9 cellular contexts compared by ENCODE assay signal in the genomic region with DNA sequence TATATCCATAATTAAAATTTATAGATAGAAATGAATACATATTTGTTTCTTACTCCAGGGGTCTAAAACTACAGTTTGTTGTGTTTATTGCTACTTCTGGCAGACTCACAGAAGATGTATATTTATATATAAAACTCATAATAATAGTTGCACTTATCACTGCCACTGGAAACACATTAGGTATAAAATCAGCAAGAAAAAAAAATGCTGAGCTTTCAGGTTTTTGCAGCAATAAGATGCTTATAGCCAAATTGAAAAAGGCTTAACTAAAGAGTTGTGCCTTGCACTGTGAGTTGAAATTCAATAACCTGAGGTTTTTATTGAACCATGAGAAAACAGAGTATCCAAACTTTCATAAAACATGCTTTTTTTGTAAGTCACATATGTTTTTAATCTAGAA.
"Had no signal": no experiment of that assay in that cellular context is flagged by ENCODE, and none has a peak within 500 bp of the region (broad histone marks: within the 10 kb centered on the region; RNA-seq: fewer than 3 reads in every experiment).

No MANE protein-coding gene starts in this region.

- ATAC-seq: HCT116 had no signal

- H3K9ac ChIP-seq: GM23248 had no signal

- H3K27me3 Mint-ChIP-seq: IgD-negative memory B cell had no signal

- DNase-seq: GM23248, GOT3, H7, HFFc6, KG1 had no signal

- H3K36me3 ChIP-seq: HAP-1 had no signal

- H3K9me3 ChIP-seq: HAP-1 had no signal

- H3K4me1 ChIP-seq: HAP-1 had no signal

- H3K27ac Mint-ChIP-seq: HFFc6, IgD-negative memory B cell had no signal

- H3K4me3 Mint-ChIP-seq: HFFc6, IgD-negative memory B cell had no signal

- H2AFZ ChIP-seq: GM23248 had no signal

- H3K4me1 Mint-ChIP-seq: IgD-negative memory B cell had no signal

- H3K36me3 Mint-ChIP-seq: IgD-negative memory B cell had no signal

- H3K4me3 ChIP-seq: GM23248, HAP-1 had no signal

- H3K27ac ChIP-seq: GM23248, HL-60 had no signal
